Comparison of ENCODE assay signal across 7 cellular contexts in the genomic region with DNA sequence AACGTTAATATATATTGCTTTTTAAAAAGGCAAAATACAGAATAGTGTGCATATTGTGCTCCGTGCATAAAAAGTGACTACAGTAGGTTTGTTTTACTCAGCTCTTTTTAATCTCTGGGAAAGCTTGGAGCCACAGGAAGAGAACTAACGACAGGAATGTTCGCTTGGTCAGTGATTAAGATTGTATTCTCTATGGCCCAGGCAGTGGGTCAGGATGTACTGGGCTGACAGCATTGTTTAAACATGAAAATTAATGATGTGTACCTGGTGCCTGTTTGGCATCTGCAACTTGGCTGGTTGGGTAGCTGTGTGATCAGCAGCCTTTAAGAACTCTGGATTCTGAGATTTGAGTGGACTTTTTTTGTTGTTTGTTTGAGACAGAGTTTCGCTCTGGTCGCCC.
DNase-seq lines count a peak whose midpoint lies in the region; ATAC-seq, FAIRE-seq and TF ChIP-seq lines count a peak whose summit lies in the region.
"Not testable (repeated sequence)": the region's sequence is repeated elsewhere in the genome, so short reads cannot be mapped to it uniquely, and the experiment has no call there.

No MANE protein-coding gene starts in this region.

- H3K36me3 ChIP-seq in GM23338 (ENCODE audit: insufficient read depth); PC-3 (ENCODE audit: low read depth, low read length); pancreas: not testable (repeated sequence)

- H3K36me3 Mint-ChIP-seq in GM23338 (ENCODE audit: low read depth): not testable (repeated sequence)

- peaks cover 19% of the 10 kb centered on the region for H3K9me3 Mint-ChIP-seq in GM23338

- not testable (repeated sequence) for H3K9me3 ChIP-seq in PC-3 (ENCODE audit: low read length); pancreas

- not testable (repeated sequence) for H3F3A ChIP-seq in GM23338 (replicated peaks; ENCODE audit: low read depth); PC-3 (ENCODE audit: low read length, unreplicated experiment)

- not testable (repeated sequence) for H3K27me3 Mint-ChIP-seq in GM23338 (ENCODE audit: insufficient read depth, low read depth, poor library complexity)

- 15 to 16% methylated on average over 6 of the region's 6 CpGs for WGBS in pancreas, 2 donors

- intact Hi-C loops in PC-3 (cut with micrococcal nuclease); pancreas (cut with DNase I): not testable (repeated sequence)

- not testable (repeated sequence) for H3K4me3 ChIP-seq in GM23338; PC-3 (ENCODE audit: low read length); pancreas

- POLR2A ChIA-PET in PC-3 (lab: Charles Lee; ENCODE audit: unreplicated experiment): not testable (repeated sequence)

- H3K4me1 ChIP-seq in GM23338 (ENCODE audit: insufficient read depth); PC-3 (ENCODE audit: insufficient read depth, low read length); pancreas: not testable (repeated sequence)

- not testable (repeated sequence) for H3K27ac ChIP-seq in GM23338 (ENCODE audit: low read depth); PC-3 (ENCODE audit: low read length); pancreas

- not testable (repeated sequence) for BruUV-seq in PC-3 (replicated peaks; lab: Mats Ljungman, UMichigan)

- H3K9ac ChIP-seq in PC-3 (ENCODE audit: low read length): not testable (repeated sequence)

- CTCF ChIA-PET in PC-3 (lab: Charles Lee): not testable (repeated sequence)

- not testable (repeated sequence) for H3K9me2 ChIP-seq in GM23338 (ENCODE audit: insufficient read depth); PC-3 (replicated peaks; ENCODE audit: low read length)

- not testable (repeated sequence) for H4K20me1 ChIP-seq in GM23338 (replicated peaks; ENCODE audit: insufficient read depth); PC-3 (ENCODE audit: low read length)

- not testable (repeated sequence) for H3K79me2 ChIP-seq in GM23338 (replicated peaks; ENCODE audit: insufficient read depth); PC-3 (ENCODE audit: low read length)

- H2AFZ ChIP-seq in GM23338: peak overlapping the region; percentile 63; the same call in 1 of the 2 replicates
- not testable (repeated sequence) for H2AFZ ChIP-seq in PC-3 (ENCODE audit: low read length)

- not testable (repeated sequence) for ATAC-seq in GM23338
- ATAC-seq in PC-3: peak; percentile 92
- peak; percentile 83 to 94 (median 92) for ATAC-seq in pancreas

- not testable (repeated sequence) for H3K27me3 ChIP-seq in GM23338 (ENCODE audit: insufficient read depth); PC-3 (ENCODE audit: low read length); pancreas

- H3K4me2 ChIP-seq in GM23338: not testable (repeated sequence)
- peak overlapping the region; percentile 22; the same call in 1 of the 2 replicates for H3K4me2 ChIP-seq in PC-3 (ENCODE audit: low read length)

- not testable (repeated sequence) for H3K4me1 Mint-ChIP-seq in GM23338

- H3K27ac Mint-ChIP-seq in GM23338: not testable (repeated sequence)

- TF ChIP-seq CTCF in GM23338 (conservative IDR thresholded peaks at IDR 0.05; ENCODE audit: low read depth in 2 of 2); PC-3 (conservative IDR thresholded peaks at IDR 0.05; ENCODE audit: low read depth, low read length); pancreas (IDR thresholded peaks at IDR 0.05): not testable (repeated sequence)

- not testable (repeated sequence) for DNase-seq in GM23338 (ENCODE audit: low spot score)
- DNase-seq in PC-3: peak; percentile 63
- DNase-seq in amniotic epithelial cell (ENCODE audit: low read depth): peak; percentile 31
- peak; percentile 26 to 71 for DNase-seq in dermis microvascular lymphatic vessel endothelial cell (ENCODE audit: low read depth in 2 of 2)
- peak; percentile 67 for DNase-seq in glomerular endothelial cell (ENCODE audit: extremely low read depth, low read depth, low spot score)
- DNase-seq in pancreas: peak in 2 of 6 donors; percentile 11 to 24
- DNase-seq in renal cortical epithelial cell (ENCODE audit: low read depth): peak; percentile 83

- not testable (repeated sequence) for H3K4me3 Mint-ChIP-seq in GM23338

- FAIRE-seq in pancreas (lab: Jason Lieb, UNC): not testable (repeated sequence)
